ENCODE assay signal across 8 cellular contexts in the genomic region with DNA sequence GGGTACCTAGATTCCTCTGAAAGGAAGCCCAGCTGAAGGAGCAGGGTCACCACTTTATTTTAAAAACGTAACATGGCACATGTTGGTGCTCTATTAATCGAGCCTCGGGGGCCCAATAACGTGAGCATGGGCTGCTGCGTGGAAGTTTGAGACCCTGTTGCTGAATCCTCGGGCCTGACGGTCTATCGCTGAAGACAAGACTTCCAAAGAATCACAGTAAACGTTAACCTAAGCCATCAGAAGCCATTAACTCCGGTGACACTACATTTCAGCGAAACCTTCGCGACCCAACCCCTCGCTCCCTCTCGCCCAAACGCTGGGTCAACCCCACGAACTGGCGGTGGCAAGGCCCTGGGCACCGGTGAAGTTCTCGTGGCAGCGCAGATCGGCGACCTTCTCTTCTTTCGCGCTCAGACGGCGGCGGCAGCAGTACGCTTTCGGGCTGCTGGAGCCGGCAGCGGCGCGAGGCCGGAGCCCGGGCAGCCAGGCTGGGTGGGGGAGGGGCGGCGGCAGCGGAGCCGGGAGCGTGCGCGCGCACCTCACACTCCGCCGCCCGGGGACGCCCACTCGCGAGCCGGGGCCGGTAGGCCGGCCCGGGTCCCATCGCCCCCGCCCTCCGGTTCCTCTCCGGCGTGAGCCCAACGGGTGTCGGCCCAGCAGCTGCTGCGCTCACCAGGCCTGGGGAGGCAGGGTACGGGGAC. TPM values are rescaled to one million over a fixed set of nuclear protein-coding genes. Genes with fewer than 3 reads are reported as not detected.
A peak's percentile ranks its signal among the peaks of the same experiment; 100 is the strongest.
DNase-seq lines count a peak whose midpoint lies in the region; ATAC-seq and TF ChIP-seq lines count a peak whose summit lies in the region.

No MANE protein-coding gene starts in this region.

- 0 to 1% methylated on average over 21 to 63 of the region's 63 CpGs for WGBS in endodermal cell (ENCODE audit: insufficient coverage in 1 of 2, insufficient read length in 1 of 2), 2 experiments

- H3K4me1 ChIP-seq in BE2C: peaks cover 5% of the 10 kb centered on the region
- no peaks in the 10 kb centered on the region for H3K4me1 ChIP-seq in endodermal cell (ENCODE audit: control insufficient read depth, insufficient read depth, low read length)

- H3K27ac Mint-ChIP-seq in endodermal cell: peak overlapping the region; percentile 98
- peak overlapping the region; percentile 99 for H3K27ac Mint-ChIP-seq in mesothelial cell of epicardium

- H3K27ac ChIP-seq in endodermal cell (ENCODE audit: low read depth, low read length): peak overlapping the region; percentile 79

- ATAC-seq in GM19025 (IDR thresholded peaks at IDR 0.05; ENCODE audit: low read depth, unreplicated experiment): peak; percentile 50
- peak; percentile 38 for ATAC-seq in HG03196 (IDR thresholded peaks at IDR 0.05; ENCODE audit: unreplicated experiment)

- H3K4me3 ChIP-seq in BE2C (ENCODE audit: low read depth, low read length): peak overlapping the region; percentile 70
- peak overlapping the region; percentile 95 for H3K4me3 ChIP-seq in endodermal cell (ENCODE audit: low read length)

- H3K36me3 ChIP-seq in BE2C (no peaks in the 10 kb centered on the region), endodermal cell (ENCODE audit: control insufficient read depth, insufficient read depth, low read length) (no peaks in the 10 kb centered on the region)

- H3K9me3 Mint-ChIP-seq in endodermal cell (no peaks in the 10 kb centered on the region), mesothelial cell of epicardium (no peaks in the 10 kb centered on the region)

- no peak for TF ChIP-seq CTCF in BE2C (IDR thresholded peaks at IDR 0.05; ENCODE audit: low read depth, low read length)
- TF ChIP-seq CTCF in endodermal cell (conservative IDR thresholded peaks at IDR 0.05): peak; percentile 37
- no peak for TF ChIP-seq CTCF in mesothelial cell of epicardium (IDR thresholded peaks at IDR 0.05; ENCODE audit: unreplicated experiment)

- H3K9ac ChIP-seq in endodermal cell (ENCODE audit: extremely low read depth, low read length, poor library complexity, severe bottlenecking): peak overlapping the region; percentile 77

- H3K4me3 Mint-ChIP-seq in endodermal cell (peak overlapping the region; percentile 69), mesothelial cell of epicardium (peak overlapping the region; percentile 94)

- H3K4me1 Mint-ChIP-seq in endodermal cell (peaks cover 34% of the 10 kb centered on the region), mesothelial cell of epicardium (peaks cover 63% of the 10 kb centered on the region)

- H3K9me3 ChIP-seq in BE2C (no peaks in the 10 kb centered on the region), endodermal cell (ENCODE audit: control insufficient read depth, low read length) (no peaks in the 10 kb centered on the region)

- peaks cover 2% of the 10 kb centered on the region for H3K27me3 Mint-ChIP-seq in endodermal cell (ENCODE audit: insufficient read depth)
- H3K27me3 Mint-ChIP-seq in mesothelial cell of epicardium (ENCODE audit: low read depth): no peaks in the 10 kb centered on the region

- H3K36me3 Mint-ChIP-seq in endodermal cell (ENCODE audit: low read depth): no peaks in the 10 kb centered on the region
- no peaks in the 10 kb centered on the region for H3K36me3 Mint-ChIP-seq in mesothelial cell of epicardium

- H3K27me3 ChIP-seq in BE2C: no peaks in the 10 kb centered on the region
- H3K27me3 ChIP-seq in endodermal cell (ENCODE audit: control insufficient read depth, insufficient read depth, low read length, poor library complexity, severe bottlenecking): no peaks in the 10 kb centered on the region

- DNase-seq in BE2C (peak; percentile 92), NCI-H748 (lab: John Stamatoyannopoulos, UW; ENCODE audit: unreplicated experiment) (peak; percentile 89), endodermal cell (peak; percentile 90), mesothelial cell of epicardium (ENCODE audit: low spot score in 2 of 2, unreplicated experiment in 2 of 2) (peak; percentile 80 to 90)
- peak; percentile 49 for DNase-seq in activated CD8-positive, alpha-beta memory T cell treated with anti-CD3 and anti-CD28 coated beads, Interleukin-2, amount 50 U/mL, for 24 hours (ENCODE audit: extremely low read depth)
- DNase-seq in stimulated activated CD8-positive, alpha-beta memory T cell treated with anti-CD3 and anti-CD28 coated beads, Interleukin-15, amount 100 ng/mL, for 24 hours (ENCODE audit: low read depth): peak; percentile 75

RNA-seq across cellular contexts. Expression of a gene that starts 0.8 kb away (rescaled TPM):
- polyA plus RNA-seq in BE2C (2012; ENCODE audit: insufficient read depth, insufficient read length, low read depth): 17.8 TPM
- total RNA-seq in endodermal cell (10 to 100 TPM; 33.3 to 40.9 TPM), mesothelial cell of epicardium (53.1 to 56.5 TPM (median 55.1 TPM) in 3 replicates)
- 25.3 TPM for polyA plus RNA-seq in endodermal cell (2013, experiment 1 of 2)
- 20.8 TPM for polyA plus RNA-seq in endodermal cell (2013, experiment 2 of 2)

Comparison
In these comparisons a context has a peak if more than half of its experiments do, and no peak if none do; other contexts are left out.
1. Peak in every context shown above with its lines: DNase-seq, ATAC-seq, H3K4me3 ChIP-seq and H3K27ac ChIP-seq.